26 cellular contexts compared by ENCODE assay signal in the genomic region with DNA sequence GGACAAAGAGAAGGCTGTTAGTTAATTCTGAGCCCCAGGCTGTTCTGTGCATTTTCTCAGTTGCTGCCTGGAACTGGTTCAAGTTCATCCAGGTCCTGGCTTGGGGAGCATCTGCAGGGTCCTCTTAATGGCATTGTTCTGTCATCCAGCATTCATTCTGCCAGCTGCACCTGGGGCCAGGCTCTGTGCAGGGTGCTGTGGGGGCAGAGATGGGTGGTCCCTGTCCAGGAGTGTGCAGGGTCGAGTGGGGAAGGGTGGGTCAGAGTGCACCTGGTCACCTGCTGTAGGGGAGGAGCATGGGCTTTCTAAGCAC. TPM values are rescaled to one million over a fixed set of nuclear protein-coding genes. Genes with fewer than 3 reads are reported as not detected.
"Had no signal": no experiment of that assay in that cellular context is flagged by ENCODE, and none has a peak within 500 bp of the region (broad histone marks: within the 10 kb centered on the region; RNA-seq: fewer than 3 reads in every experiment).

No MANE protein-coding gene starts in this region.

- H3K27ac ChIP-seq: adrenal gland, body of pancreas, esophagus squamous epithelium, heart right ventricle, left lung, parathyroid adenoma, right atrium auricular region, thoracic aorta had no signal

- H3K4me1 Mint-ChIP-seq: activated CD4-positive, alpha-beta T cell treated with anti-CD3 and anti-CD28 coated beads, Interleukin-2, amount 10 ng/mL, durations not matched to agents 24 days and 14 days; activated naive CD8-positive, alpha-beta T cell treated with anti-CD3 and anti-CD28 coated beads for 36 hours had no signal

- H3K9ac ChIP-seq: parathyroid adenoma had no signal

- H3K36me3 ChIP-seq: adrenal gland, esophagus squamous epithelium, heart right ventricle, left lung, right atrium auricular region, thoracic aorta had no signal

- H3K27ac Mint-ChIP-seq: activated CD4-positive, alpha-beta memory T cell treated with anti-CD3 and anti-CD28 coated beads for 36 hours; activated CD4-positive, alpha-beta T cell treated with anti-CD3 and anti-CD28 coated beads, Interleukin-2, amount 10 ng/mL, durations not matched to agents 24 days and 14 days; activated naive CD4-positive, alpha-beta T cell treated with anti-CD3 and anti-CD28 coated beads for 36 hours; activated naive CD8-positive, alpha-beta T cell treated with anti-CD3 and anti-CD28 coated beads for 36 hours; activated T-helper 1 cell treated with anti-CD3 and anti-CD28 coated beads, Interleukin-12 subunit alpha, Interleukin-12 subunit beta, Interleukin-2, Interleukin-4 antibody, amounts not matched to agents 30 ng/mL and 10 ng/mL and 1 ng/mL, durations not matched to agents 14 hours and 24 hours and 36 hours had no signal

- H3K4me3 Mint-ChIP-seq: activated CD4-positive, alpha-beta memory T cell treated with anti-CD3 and anti-CD28 coated beads for 36 hours; activated CD4-positive, alpha-beta T cell treated with anti-CD3 and anti-CD28 coated beads, Interleukin-2, amount 10 ng/mL, durations not matched to agents 24 days and 14 days; activated naive CD4-positive, alpha-beta T cell treated with anti-CD3 and anti-CD28 coated beads for 36 hours; activated naive CD8-positive, alpha-beta T cell treated with anti-CD3 and anti-CD28 coated beads for 36 hours; activated T-helper 1 cell treated with anti-CD3 and anti-CD28 coated beads, Interleukin-12 subunit alpha, Interleukin-12 subunit beta, Interleukin-2, Interleukin-4 antibody, amounts not matched to agents 30 ng/mL and 10 ng/mL and 1 ng/mL, durations not matched to agents 14 hours and 24 hours and 36 hours had no signal

- H3K36me3 Mint-ChIP-seq: activated CD4-positive, alpha-beta memory T cell treated with anti-CD3 and anti-CD28 coated beads for 36 hours; activated naive CD8-positive, alpha-beta T cell treated with anti-CD3 and anti-CD28 coated beads for 36 hours had no signal

- DNase-seq: activated CD4-positive, alpha-beta memory T cell treated with anti-CD3 and anti-CD28 coated beads for 36 hours; activated CD4-positive, alpha-beta T cell treated with anti-CD3 and anti-CD28 coated beads, Interleukin-2, amount 10 ng/mL, durations not matched to agents 24 days and 14 days; activated CD4-positive, CD25-positive, alpha-beta regulatory T cell treated with anti-CD3 and anti-CD28 coated beads, Interleukin-2, amount 50 U/mL, for 72 hours; activated CD8-positive, alpha-beta memory T cell treated with anti-CD3 and anti-CD28 coated beads, Interleukin-2, amount 50 U/mL, for 4 hours; activated effector memory CD4-positive, alpha-beta T cell treated with anti-CD3 and anti-CD28 coated beads, Interleukin-2, amount 50 U/mL, for 16 hours; activated naive CD4-positive, alpha-beta T cell treated with anti-CD3 and anti-CD28 coated beads for 36 hours; activated naive CD8-positive, alpha-beta T cell treated with anti-CD3 and anti-CD28 coated beads for 36 hours; activated T-cell treated with anti-CD3 and anti-CD28 coated beads, Interleukin-2, amount 50 U/mL, for 1 hour; adrenal gland; aorta; body of pancreas; dermis blood vessel endothelial cell; effector CD4-positive, alpha-beta T cell; esophagus squamous epithelium; foreskin melanocyte; heart right ventricle; left lung; occipital lobe; stimulated activated CD4-positive, alpha-beta T cell treated with anti-CD3 and anti-CD28 coated beads, Interleukin-2, amount 100 ng/mL, for 48 hours; stimulated activated naive CD8-positive, alpha-beta T cell treated with anti-CD3 and anti-CD28 coated beads, Interleukin-15, Interleukin-2, amounts not matched to agents 100 U/mL and 50 U/mL, for 24 hours; T-helper 2 cell; trophoblast cell had no signal

- H3K79me2 ChIP-seq: parathyroid adenoma had no signal

- H3K27me3 ChIP-seq: adrenal gland, body of pancreas, left lung, right atrium auricular region had no signal

- H3K4me1 ChIP-seq: esophagus squamous epithelium, heart right ventricle, left lung, parathyroid adenoma, right atrium auricular region had no signal

- H3K4me3 ChIP-seq: adrenal gland, body of pancreas, esophagus squamous epithelium, heart right ventricle, left lung, right atrium auricular region, thoracic aorta had no signal

- H3K9me3 ChIP-seq: adrenal gland, body of pancreas, thoracic aorta had no signal

- H3K27me3 Mint-ChIP-seq: activated CD4-positive, alpha-beta T cell treated with anti-CD3 and anti-CD28 coated beads, Interleukin-2, amount 10 ng/mL, durations not matched to agents 24 days and 14 days had no signal

- H2AFZ ChIP-seq: parathyroid adenoma had no signal

RNA-seq across cellular contexts. Expression of gene NPTX2, which starts 53.9 kb away (rescaled TPM):
- total RNA-seq: activated CD4-positive, alpha-beta memory T cell treated with anti-CD3 and anti-CD28 coated beads for 36 hours; activated CD4-positive, alpha-beta T cell treated with anti-CD3 and anti-CD28 coated beads, Interleukin-2, amount 10 ng/mL, durations not matched to agents 24 days and 14 days; activated naive CD4-positive, alpha-beta T cell treated with anti-CD3 and anti-CD28 coated beads for 36 hours; activated naive CD8-positive, alpha-beta T cell treated with anti-CD3 and anti-CD28 coated beads for 36 hours had no signal
